Comparison of ENCODE assay signal across 17 cellular contexts in genomic region chr12:127781336-127781735, GRCh38.
"Had no signal": no experiment of that assay in that cellular context is flagged by ENCODE, and none has a peak within 500 bp of the region (broad histone marks: within the 10 kb centered on the region; RNA-seq: fewer than 3 reads in every experiment).

No MANE protein-coding gene starts in this region.

- H3K4me1 ChIP-seq: left ventricle myocardium inferior, right lobe of liver, uterus had no signal

- H3K27ac ChIP-seq: brain microvascular endothelial cell, esophagus squamous epithelium, left ventricle myocardium inferior, right lobe of liver, thoracic aorta, uterus had no signal

- H3K27me3 ChIP-seq: brain microvascular endothelial cell, esophagus squamous epithelium, right lobe of liver, uterus had no signal

- H3K4me3 ChIP-seq: esophagus squamous epithelium, left ventricle myocardium inferior, right lobe of liver, thoracic aorta, uterus had no signal

- H3K9me3 ChIP-seq: esophagus squamous epithelium, left ventricle myocardium inferior, right lobe of liver, thoracic aorta, uterus had no signal

- H3K36me3 ChIP-seq: brain microvascular endothelial cell, esophagus squamous epithelium, left ventricle myocardium inferior, right lobe of liver, thoracic aorta, uterus had no signal

- DNase-seq: activated CD4-positive, alpha-beta memory T cell treated with anti-CD3 and anti-CD28 coated beads, Interleukin-2, amount 10 ng/mL, durations not matched to agents 7 days and 5 days; activated CD4-positive, alpha-beta T cell treated with anti-CD3 and anti-CD28 coated beads for 1 hour; activated CD4-positive, alpha-beta T cell treated with anti-CD3 and anti-CD28 coated beads, Interleukin-2, amount 10 ng/mL, durations not matched to agents 7 days and 5 days; activated CD8-positive, alpha-beta memory T cell treated with anti-CD3 and anti-CD28 coated beads, Interleukin-2, amount 50 U/mL, for 48 hours; activated gamma-delta T cell treated with Interleukin-2 at 50 U/mL for 16 hours; activated naive CD4-positive, alpha-beta T cell treated with anti-CD3 and anti-CD28 coated beads, Interleukin-2, amount 50 U/mL, for 16 hours; activated T-cell treated with anti-CD3 and anti-CD28 coated beads, Interleukin-2, amount 50 U/mL, for 24 hours; amniotic stem cell; brain microvascular endothelial cell; esophagus squamous epithelium; left ventricle myocardium inferior; right lobe of liver; stimulated activated CD4-positive, alpha-beta T cell treated with anti-CD3 and anti-CD28 coated beads, Interleukin-2, amount 100 ng/mL, for 48 hours; stimulated activated naive CD8-positive, alpha-beta T cell treated with anti-CD3 and anti-CD28 coated beads, Interleukin-15, Interleukin-2, amounts not matched to agents 100 U/mL and 50 U/mL, for 24 hours; T-helper 2 cell; uterus had no signal
